Comparison of ENCODE assay signal across 1 cellular context in genomic region chr21:38965910-38966504, GRCh38.
TF ChIP-seq lines count a peak whose summit lies in the region.

No MANE protein-coding gene starts in this region.

TF ChIP-seq in HepG2, 621 proteins besides CTCF, POLR2A, EP300 and RAD21 (continued from another document and continues in another):
- no peak for TF ChIP-seq NR0B2 (CRISPR knock-in tag; IDR thresholded peaks at IDR 0.05)
- TF ChIP-seq FOSL1 (CRISPR knock-in tag; IDR thresholded peaks at IDR 0.05; ENCODE audit: borderline replicate concordance): no peak
- 0 out of 2 replicates have a peak, but pooled peaks have one; percentile 32 for TF ChIP-seq ZNF572 (CRISPR knock-in tag; IDR thresholded peaks at IDR 0.05)
- TF ChIP-seq SOX6 (IDR thresholded peaks at IDR 0.05): no peak
- peak; percentile 78 for TF ChIP-seq SOX6 (CRISPR knock-in tag; IDR thresholded peaks at IDR 0.05)
- peak; percentile 65; the same call in 1 of the 2 replicates for TF ChIP-seq ARID2 (CRISPR knock-in tag; IDR thresholded peaks at IDR 0.05; ENCODE audit: borderline replicate concordance)
- peak; percentile 71 for TF ChIP-seq DMAP1 (CRISPR knock-in tag; IDR thresholded peaks at IDR 0.05)
- no peak for TF ChIP-seq ZNF335 (CRISPR knock-in tag; IDR thresholded peaks at IDR 0.05)
- TF ChIP-seq ZNF792 (CRISPR knock-in tag; IDR thresholded peaks at IDR 0.05): peak; percentile 87; the same call in 1 of the 2 replicates
- TF ChIP-seq FOXJ3 (CRISPR knock-in tag; IDR thresholded peaks at IDR 0.05; ENCODE audit: borderline replicate concordance): peak; percentile 34; the same call in 1 of the 2 replicates
- TF ChIP-seq RFX3 (CRISPR knock-in tag; IDR thresholded peaks at IDR 0.05): 0 out of 2 replicates have a peak, but pooled peaks have one; percentile 22
- peak; percentile 54; the same call in 1 of the 2 replicates for TF ChIP-seq PAXIP1 (CRISPR knock-in tag; conservative IDR thresholded peaks at IDR 0.05)
- TF ChIP-seq YEATS2 (CRISPR knock-in tag; IDR thresholded peaks at IDR 0.05; ENCODE audit: borderline replicate concordance): peak; percentile 61; the same call in 1 of the 2 replicates
- peak; percentile 44 for TF ChIP-seq HNRNPLL (IDR thresholded peaks at IDR 0.05; ENCODE audit: low read depth, low read length, poor library complexity, severe bottlenecking)
- peak in 1 of 2 experiments; percentile 55; a peak in 1 of 4 replicates for TF ChIP-seq NR2F1 (CRISPR knock-in tag; IDR thresholded peaks at IDR 0.05)
- TF ChIP-seq RARA (CRISPR knock-in tag; IDR thresholded peaks at IDR 0.05): peak; percentile 64
- peak; percentile 28; the same call in 1 of the 2 replicates for TF ChIP-seq BHLHE40 (IDR thresholded peaks at IDR 0.05; ENCODE audit: low read length)
- TF ChIP-seq ASH2L (IDR thresholded peaks at IDR 0.05; ENCODE audit: insufficient read length, low read depth, low read length): peak; percentile 70
- peak; percentile 98 for TF ChIP-seq ZBTB26 (CRISPR knock-in tag; IDR thresholded peaks at IDR 0.05; ENCODE audit: borderline replicate concordance)
- TF ChIP-seq SSRP1 (CRISPR knock-in tag; IDR thresholded peaks at IDR 0.05): 0 out of 2 replicates have a peak, but pooled peaks have one; percentile 12
- TF ChIP-seq RFX1 (IDR thresholded peaks at IDR 0.05): peak; percentile 11; the same call in 1 of the 2 replicates
- TF ChIP-seq THAP7 (CRISPR knock-in tag; IDR thresholded peaks at IDR 0.05): 0 out of 2 replicates have a peak, but pooled peaks have one; percentile 50
- TF ChIP-seq RNF2 (conservative IDR thresholded peaks at IDR 0.05; ENCODE audit: low read depth): 0 out of 2 replicates have a peak, but pooled peaks have one; percentile 42
- TF ChIP-seq HOMEZ (CRISPR knock-in tag; IDR thresholded peaks at IDR 0.05; ENCODE audit: low read depth): peak; percentile 33; the same call in 1 of the 2 replicates
- peak; percentile 84 for TF ChIP-seq FOSL2 (CRISPR knock-in tag; IDR thresholded peaks at IDR 0.05)
- 0 out of 2 replicates have a peak, but pooled peaks have one; percentile 62 for TF ChIP-seq NFKBIZ (CRISPR knock-in tag; IDR thresholded peaks at IDR 0.05)
- TF ChIP-seq HDAC2 (CRISPR knock-in tag; IDR thresholded peaks at IDR 0.05): 0 out of 2 replicates have a peak, but pooled peaks have one; percentile 30
- no peak for TF ChIP-seq NFAT5 (CRISPR knock-in tag; IDR thresholded peaks at IDR 0.05)
- TF ChIP-seq TBP (CRISPR knock-in tag; IDR thresholded peaks at IDR 0.05): no peak
- TF ChIP-seq GTF2F1 (IDR thresholded peaks at IDR 0.05; ENCODE audit: low read length): 0 out of 2 replicates have a peak, but pooled peaks have one; percentile 43
- TF ChIP-seq ZNF256 (CRISPR knock-in tag; conservative IDR thresholded peaks at IDR 0.05): no peak
- TF ChIP-seq HBP1 (CRISPR knock-in tag; IDR thresholded peaks at IDR 0.05; ENCODE audit: low read depth): no peak
